ENCODE assay signal across 16 cellular contexts in genomic region chr6:164167873-164168405, GRCh38.
A peak's percentile ranks its signal among the peaks of the same experiment; 100 is the strongest.
DNase-seq lines count a peak whose midpoint lies in the region; ATAC-seq and TF ChIP-seq lines count a peak whose summit lies in the region.
"Had no signal": no experiment of that assay in that cellular context is flagged by ENCODE, and none has a peak within 500 bp of the region (broad histone marks: within the 10 kb centered on the region; RNA-seq: fewer than 3 reads in every experiment).

No MANE protein-coding gene starts in this region.

- H3K4me3 Mint-ChIP-seq in CD4-positive, alpha-beta T cell = no peak overlapping the region
- H3K4me3 Mint-ChIP-seq: CD14-positive monocyte had no signal

- TF ChIP-seq CTCF in left ventricle myocardium inferior (IDR thresholded peaks at IDR 0.05; ENCODE audit: borderline replicate concordance) = peak; percentile 48
- TF ChIP-seq CTCF in CD4-positive, alpha-beta T cell (IDR thresholded peaks at IDR 0.05) = no peak

- no peak overlapping the region for H3K4me2 ChIP-seq in neuronal stem cell (ENCODE audit: insufficient read depth, low read length, poor library complexity, severe bottlenecking)

- H3K14ac ChIP-seq in neuronal stem cell (ENCODE audit: low read length) = no peak overlapping the region

- H3K9me3 Mint-ChIP-seq in CD4-positive, alpha-beta T cell = no peaks in the 10 kb centered on the region

- no peak overlapping the region for H3K9ac ChIP-seq in neuronal stem cell (ENCODE audit: low read depth, low read length, poor library complexity)

- H3K79me1 ChIP-seq in neuronal stem cell (ENCODE audit: low read depth, low read length) = no peaks in the 10 kb centered on the region

- H2AK5ac ChIP-seq in neuronal stem cell (ENCODE audit: low read depth, low read length) = no peak overlapping the region

- H3K27ac ChIP-seq in left ventricle myocardium inferior (replicated peaks) (no peak overlapping the region), neuronal stem cell (replicated peaks; ENCODE audit: low read length) (no peak overlapping the region)
- no peak overlapping the region for H3K27ac ChIP-seq in CD4-positive, alpha-beta T cell (ENCODE audit: low read depth, low read length)

- no peak for ATAC-seq in CD4-positive, alpha-beta T cell (ENCODE audit: poor library complexity)
- ATAC-seq in HG03039 (IDR thresholded peaks at IDR 0.05; ENCODE audit: unreplicated experiment) = no peak
- ATAC-seq: K562 had no signal

- no peak overlapping the region for H2BK15ac ChIP-seq in neuronal stem cell (ENCODE audit: low read length)

- H3K36me3 ChIP-seq in left ventricle myocardium inferior (no peaks in the 10 kb centered on the region), neuronal stem cell (replicated peaks in 1 of 2; ENCODE audit: control insufficient read depth in 2 of 2, insufficient read depth in 2 of 2, low read length in 2 of 2) (no peaks in the 10 kb centered on the region)
- H3K36me3 ChIP-seq: HAP-1 had no signal

- H3K9me3 ChIP-seq in left ventricle myocardium inferior (replicated peaks) (no peaks in the 10 kb centered on the region), neuronal stem cell (replicated peaks in 1 of 2; ENCODE audit: control insufficient read depth in 2 of 2, insufficient read depth in 1 of 2, low read depth in 1 of 2, low read length in 2 of 2) (no peaks in the 10 kb centered on the region)
- no peaks in the 10 kb centered on the region for H3K9me3 ChIP-seq in CD4-positive, alpha-beta T cell (ENCODE audit: control insufficient read depth, low read length)
- H3K9me3 ChIP-seq: HAP-1 had no signal

- CTCF ChIA-PET in CD4-positive, alpha-beta T cell (lab: Charles Lee) = no interaction called here

- peak overlapping the region; percentile 9 for H2AFZ ChIP-seq in neuronal stem cell (ENCODE audit: low read length)

- peak overlapping the region; percentile 4 for H3K18ac ChIP-seq in neuronal stem cell (ENCODE audit: low read length)

- whole genome bisulfite sequencing in neuronal stem cell (ENCODE audit: extremely low coverage in 2 of 2, insufficient read length in 2 of 2, insufficient replicate concordance in 1 of 2), 2 donors = no CpG with 5 or more reads among the region's 8 CpGs

- peak; percentile 55 for DNase-seq in Ammon's horn (ENCODE audit: low spot score)
- DNase-seq in HT-29 (ENCODE audit: low spot score) = peak; percentile 11
- DNase-seq in left ventricle myocardium inferior = peak; percentile 25
- DNase-seq in neuronal stem cell (ENCODE audit: low spot score) = no peak
- no peak for DNase-seq in D341Med (ENCODE audit: low spot score)
- DNase-seq in CD4-positive, alpha-beta T cell = no peak
- DNase-seq: COR-L47, DMS153, NCI-H1417 treated with DMSO at 0.1 percent for 48 hours, NCI-H2029 treated with DMSO at 0.1 percent for 48 hours, NCI-H510A treated with DMSO at 0.1 percent for 48 hours, SIG-M5 had no signal

- no peaks in the 10 kb centered on the region for H3K4me1 Mint-ChIP-seq in CD4-positive, alpha-beta T cell (ENCODE audit: low read depth)
- H3K4me1 Mint-ChIP-seq: CD14-positive monocyte had no signal

- H3K23ac ChIP-seq in neuronal stem cell (ENCODE audit: low read depth, low read length, poor library complexity) = no peak overlapping the region

- no peak overlapping the region for H3K27ac Mint-ChIP-seq in CD4-positive, alpha-beta T cell
- H3K27ac Mint-ChIP-seq: CD14-positive monocyte had no signal

- H3K4ac ChIP-seq in neuronal stem cell (ENCODE audit: low read length) = no peak overlapping the region

- POLR2A ChIA-PET in CD4-positive, alpha-beta T cell (lab: Charles Lee) = no interaction called here

- H2BK120ac ChIP-seq in neuronal stem cell (ENCODE audit: low read depth, low read length) = no peak overlapping the region

- intact Hi-C loops in left ventricle myocardium inferior (cut with micrococcal nuclease) = no loop called here
- intact Hi-C loops in CD4-positive, alpha-beta T cell (cut with DNase I, micrococcal nuclease) = no loop called here

- H3K4me3 ChIP-seq in left ventricle myocardium inferior (no peak overlapping the region), neuronal stem cell (ENCODE audit: low read length in 2 of 2) (no peak overlapping the region)
- H3K4me3 ChIP-seq: HAP-1, K562 had no signal

- no peak overlapping the region for H4K8ac ChIP-seq in neuronal stem cell (ENCODE audit: low read depth, low read length)

- H3K27me3 Mint-ChIP-seq in CD4-positive, alpha-beta T cell = no peaks in the 10 kb centered on the region

- no peaks in the 10 kb centered on the region for H3K4me1 ChIP-seq in left ventricle myocardium inferior
- H3K4me1 ChIP-seq in neuronal stem cell (ENCODE audit: control insufficient read depth in 2 of 2, insufficient read depth in 1 of 2, low read depth in 1 of 2, low read length in 2 of 2) = peaks cover 0 to 16% of the 10 kb centered on the region in 2 donors
- H3K4me1 ChIP-seq: HAP-1 had no signal

- H2BK12ac ChIP-seq in neuronal stem cell (ENCODE audit: low read length) = no peak overlapping the region

- no peaks in the 10 kb centered on the region for H3K36me3 Mint-ChIP-seq in CD4-positive, alpha-beta T cell (ENCODE audit: low read depth)
- H3K36me3 Mint-ChIP-seq: CD14-positive monocyte had no signal

- H2BK5ac ChIP-seq in neuronal stem cell (ENCODE audit: low read length) = no peak overlapping the region

- H3K27me3 ChIP-seq in left ventricle myocardium inferior (ENCODE audit: low read depth) (no peaks in the 10 kb centered on the region), neuronal stem cell (ENCODE audit: control insufficient read depth in 3 of 3, insufficient read depth in 3 of 3, low read depth in 1 of 3, low read length in 3 of 3) (no peaks in the 10 kb centered on the region)
- H3K27me3 ChIP-seq in CD4-positive, alpha-beta T cell (ENCODE audit: control insufficient read depth, insufficient read depth, low read length) = no peaks in the 10 kb centered on the region

- H4K91ac ChIP-seq in neuronal stem cell (ENCODE audit: low read depth, low read length, poor library complexity) = no peak overlapping the region

Comparison
In these comparisons a context has a peak if more than half of its experiments do, and no peak if none do; other contexts are left out.
1. DNase-seq: peak in Ammon's horn (single experiment), HT-29 (single experiment) and left ventricle myocardium inferior (single experiment); none in neuronal stem cell (single experiment), D341Med (single experiment) and CD4-positive, alpha-beta T cell (0 of 10).